Comparison of ENCODE assay signal across 1 cellular context in the genomic region with DNA sequence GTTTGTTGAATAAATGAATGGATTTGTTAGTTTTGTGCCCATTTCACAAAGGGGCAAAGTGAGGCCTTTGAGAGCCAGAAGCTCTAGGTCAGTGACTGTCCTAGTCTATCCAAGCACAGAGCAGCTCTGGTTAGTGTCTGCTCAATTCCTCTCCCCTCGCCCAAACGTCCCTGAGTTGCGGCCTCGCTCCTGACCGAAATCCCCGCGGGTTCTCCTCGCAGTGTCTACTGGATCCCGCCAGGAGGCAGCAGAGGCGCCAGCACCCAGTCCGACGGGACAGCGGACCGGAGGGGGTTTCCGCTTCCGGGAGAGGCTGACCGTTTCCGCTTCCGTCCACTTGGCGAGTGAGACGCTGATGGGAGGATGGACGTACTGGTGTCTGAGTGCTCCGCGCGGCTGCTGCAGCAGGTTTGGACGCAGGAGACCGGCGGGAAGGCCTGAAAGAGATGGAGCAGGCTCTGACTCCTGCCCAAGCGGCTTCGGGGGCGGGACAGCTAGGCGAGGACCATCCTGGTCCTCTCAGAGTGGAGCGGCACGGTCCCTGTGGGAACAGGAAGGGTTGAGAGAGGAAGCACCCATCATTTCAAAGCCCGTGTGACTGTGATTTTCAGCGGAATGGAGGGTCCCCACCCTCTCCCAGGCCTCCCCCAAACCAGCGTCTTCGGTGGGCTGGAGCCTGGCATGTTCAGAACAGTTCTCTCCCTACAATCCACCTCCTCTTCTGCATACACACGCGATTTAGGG.
TF ChIP-seq lines count a peak whose summit lies in the region.

Gene RARS1, plus strand, starts transcription at position 336 of the 744 bp plus-strand sequence. Its CDS starts 28 bp downstream, at position 364.

TF ChIP-seq in HepG2, 621 proteins besides CTCF, POLR2A, EP300 and RAD21 (continued from another document and continues in another):
- TF ChIP-seq NR2F1 (CRISPR knock-in tag; IDR thresholded peaks at IDR 0.05) = no peak
- TF ChIP-seq TOPORS (CRISPR knock-in tag; IDR thresholded peaks at IDR 0.05) = no peak
- TF ChIP-seq AGO1 (IDR thresholded peaks at IDR 0.05; ENCODE audit: low read depth, low read length, poor library complexity, severe bottlenecking) = no peak
- no peak for TF ChIP-seq MTA1 (CRISPR knock-in tag; IDR thresholded peaks at IDR 0.05; ENCODE audit: borderline replicate concordance)
- TF ChIP-seq ZNF546 (CRISPR knock-in tag; conservative IDR thresholded peaks at IDR 0.05) = 0 out of 2 replicates have a peak, but pooled peaks have one; percentile 14
- no peak for TF ChIP-seq AHDC1 (CRISPR knock-in tag; IDR thresholded peaks at IDR 0.05; ENCODE audit: borderline replicate concordance)
- TF ChIP-seq HOXA7 (CRISPR knock-in tag; IDR thresholded peaks at IDR 0.05) = no peak
- peak; percentile 31 for TF ChIP-seq CREB1 (IDR thresholded peaks at IDR 0.05)
- peak; percentile 81 for TF ChIP-seq CREB1 (CRISPR knock-in tag; IDR thresholded peaks at IDR 0.05)
- TF ChIP-seq IRX3 (CRISPR knock-in tag; IDR thresholded peaks at IDR 0.05; ENCODE audit: borderline replicate concordance, low read depth) = 0 out of 2 replicates have a peak, but pooled peaks have one; percentile 18
- TF ChIP-seq XRCC5 (optimal IDR thresholded peaks at IDR 0.05; ENCODE audit: low read length) = peak; percentile 98
- peak; percentile 58 for TF ChIP-seq SRF (IDR thresholded peaks at IDR 0.05; ENCODE audit: low read depth, low read length)
- peak; percentile 76; the same call in 1 of the 2 replicates for TF ChIP-seq ZNF337 (CRISPR knock-in tag; IDR thresholded peaks at IDR 0.05; ENCODE audit: borderline replicate concordance, low read depth)
- peak; percentile 81 for TF ChIP-seq BRD4 (CRISPR knock-in tag; IDR thresholded peaks at IDR 0.05)
- no peak for TF ChIP-seq ZNF281 (CRISPR knock-in tag; IDR thresholded peaks at IDR 0.05; ENCODE audit: borderline replicate concordance)
- TF ChIP-seq MXD4 (CRISPR knock-in tag; IDR thresholded peaks at IDR 0.05) = peak; percentile 69; the same call in 1 of the 2 replicates
- TF ChIP-seq ZBTB44 (CRISPR knock-in tag; IDR thresholded peaks at IDR 0.05) = peak; percentile 49; the same call in 1 of the 2 replicates
- TF ChIP-seq ZFP1 (CRISPR knock-in tag; IDR thresholded peaks at IDR 0.05) = peak; percentile 63; the same call in 1 of the 2 replicates
- TF ChIP-seq MBNL3 (CRISPR knock-in tag; conservative IDR thresholded peaks at IDR 0.05) = no peak
- peak; percentile 42; the same call in 1 of the 2 replicates for TF ChIP-seq RCOR2 (CRISPR knock-in tag; IDR thresholded peaks at IDR 0.05)
- TF ChIP-seq TIGD3 (CRISPR knock-in tag; IDR thresholded peaks at IDR 0.05; ENCODE audit: borderline replicate concordance) = no peak
- TF ChIP-seq ZNF44 (CRISPR knock-in tag; IDR thresholded peaks at IDR 0.05) = 0 out of 2 replicates have a peak, but pooled peaks have one; percentile 74
- TF ChIP-seq KAT8 (CRISPR knock-in tag; IDR thresholded peaks at IDR 0.05) = peak; percentile 99
- TF ChIP-seq, protein P1, sequence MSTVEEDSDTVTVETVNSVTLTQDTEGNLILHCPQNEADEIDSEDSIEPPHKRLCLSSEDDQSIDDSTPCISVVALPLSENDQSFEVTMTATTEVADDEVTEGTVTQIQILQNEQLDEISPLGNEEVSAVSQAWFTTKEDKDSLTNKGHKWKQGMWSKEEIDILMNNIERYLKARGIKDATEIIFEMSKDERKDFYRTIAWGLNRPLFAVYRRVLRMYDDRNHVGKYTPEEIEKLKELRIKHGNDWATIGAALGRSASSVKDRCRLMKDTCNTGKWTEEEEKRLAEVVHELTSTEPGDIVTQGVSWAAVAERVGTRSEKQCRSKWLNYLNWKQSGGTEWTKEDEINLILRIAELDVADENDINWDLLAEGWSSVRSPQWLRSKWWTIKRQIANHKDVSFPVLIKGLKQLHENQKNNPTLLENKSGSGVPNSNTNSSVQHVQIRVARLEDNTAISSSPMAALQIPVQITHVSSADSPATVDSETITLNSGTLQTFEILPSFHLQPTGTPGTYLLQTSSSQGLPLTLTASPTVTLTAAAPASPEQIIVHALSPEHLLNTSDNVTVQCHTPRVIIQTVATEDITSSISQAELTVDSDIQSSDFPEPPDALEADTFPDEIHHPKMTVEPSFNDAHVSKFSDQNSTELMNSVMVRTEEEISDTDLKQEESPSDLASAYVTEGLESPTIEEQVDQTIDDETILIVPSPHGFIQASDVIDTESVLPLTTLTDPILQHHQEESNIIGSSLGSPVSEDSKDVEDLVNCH (CRISPR knock-in tag; IDR thresholded peaks at IDR 0.05) = no peak
- no peak for TF ChIP-seq PRPF4 (IDR thresholded peaks at IDR 0.05; ENCODE audit: low read depth, low read length, poor library complexity, severe bottlenecking)
- TF ChIP-seq MTERF4 (CRISPR knock-in tag; IDR thresholded peaks at IDR 0.05) = no peak; the same call in 1 of the 2 replicates
- 0 out of 2 replicates have a peak, but pooled peaks have one; percentile 35 for TF ChIP-seq SNAPC2 (CRISPR knock-in tag; IDR thresholded peaks at IDR 0.05)
- no peak for TF ChIP-seq ZNF251 (CRISPR knock-in tag; IDR thresholded peaks at IDR 0.05)
- no peak for TF ChIP-seq ZNF776 (CRISPR knock-in tag; IDR thresholded peaks at IDR 0.05)
- peak; percentile 94 for TF ChIP-seq ZNF629 (CRISPR knock-in tag; conservative IDR thresholded peaks at IDR 0.05)
- TF ChIP-seq FLYWCH1 (CRISPR knock-in tag; IDR thresholded peaks at IDR 0.05) = no peak
- TF ChIP-seq KAT2B (IDR thresholded peaks at IDR 0.05; ENCODE audit: borderline replicate concordance, low read depth, low read length) = no peak
- no peak for TF ChIP-seq ZMYM2 (CRISPR knock-in tag; IDR thresholded peaks at IDR 0.05)
- TF ChIP-seq NFATC3 (CRISPR knock-in tag; IDR thresholded peaks at IDR 0.05) = peak; percentile 87
- peak; percentile 54; the same call in 1 of the 2 replicates for TF ChIP-seq SIX1 (CRISPR knock-in tag; IDR thresholded peaks at IDR 0.05; ENCODE audit: borderline replicate concordance)
- TF ChIP-seq SUZ12 (IDR thresholded peaks at IDR 0.05; ENCODE audit: low read depth, low read length) = no peak
- TF ChIP-seq SP1 (IDR thresholded peaks at IDR 0.05) = no peak
- TF ChIP-seq SP1 (CRISPR knock-in tag; IDR thresholded peaks at IDR 0.05) = peak; percentile 72
- peak; percentile 91 for TF ChIP-seq ZGPAT (CRISPR knock-in tag; IDR thresholded peaks at IDR 0.05)
- 0 out of 2 replicates have a peak, but pooled peaks have one; percentile 39 for TF ChIP-seq GATA4 (IDR thresholded peaks at IDR 0.05; ENCODE audit: borderline replicate concordance, low read depth)
